Comparison of ENCODE assay signal across 9 cellular contexts in the genomic region with DNA sequence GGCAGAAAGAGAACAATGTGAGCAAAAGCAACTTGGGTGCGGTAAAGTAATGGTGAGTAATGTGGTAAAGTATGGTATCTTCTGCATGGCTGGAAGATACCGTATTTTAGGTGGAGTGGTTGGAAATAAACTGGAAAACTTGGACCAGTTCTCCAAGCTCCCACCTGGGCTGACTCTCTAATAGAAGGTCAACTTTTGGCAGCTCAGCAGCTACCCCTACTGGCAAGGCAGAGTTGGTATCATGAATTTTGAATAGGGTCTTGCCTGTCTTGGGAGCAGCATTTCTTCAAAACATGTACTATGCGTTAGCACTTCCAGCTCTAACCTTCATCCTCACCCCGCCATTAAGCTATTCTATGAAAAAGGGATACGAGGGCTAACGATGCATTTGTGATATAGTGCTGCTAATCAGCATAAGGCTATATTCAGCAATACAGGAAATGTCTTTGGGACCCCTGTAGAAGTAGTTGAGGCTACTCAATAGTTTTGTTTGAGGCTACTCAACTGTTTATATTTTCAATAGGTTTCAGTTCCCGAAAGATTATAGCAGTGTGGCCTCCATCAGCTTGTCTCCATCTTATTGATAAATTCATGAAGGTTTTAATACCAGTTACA.
DNase-seq lines count a peak whose midpoint lies in the region; ATAC-seq, FAIRE-seq and TF ChIP-seq lines count a peak whose summit lies in the region.
"Had no signal": no experiment of that assay in that cellular context is flagged by ENCODE, and none has a peak within 500 bp of the region (broad histone marks: within the 10 kb centered on the region; RNA-seq: fewer than 3 reads in every experiment).

No MANE protein-coding gene starts in this region.

- no peaks in the 10 kb centered on the region for H3K9me2 ChIP-seq in HCT116 (ENCODE audit: insufficient read depth)

- H3K36me3 Mint-ChIP-seq in WTC11: no peaks in the 10 kb centered on the region

- no TSS peak for BruUV-seq in HCT116 (replicated peaks; lab: Mats Ljungman, UMichigan)

- TF ChIP-seq CTCF in HCT116 (IDR thresholded peaks at IDR 0.05 in 2 of 3, conservative IDR thresholded peaks at IDR 0.05 in 1 of 3; ENCODE audit: borderline replicate concordance in 1 of 3, insufficient read depth in 1 of 3, low read depth in 2 of 3, low read length in 2 of 3) (peak; percentile 50 to 87 (median 84); a peak in 5 of 6 replicates), WTC11 (IDR thresholded peaks at IDR 0.05) (peak; percentile 88), heart right ventricle (IDR thresholded peaks at IDR 0.05) (peak; percentile 45 to 82 (median 71))

- RAD21 ChIA-PET in HCT116 (lab: Charles Lee; ENCODE audit: low non-redundant PET in 1 of 2, low total read pairs in 2 of 2, uncharacterized antibody in 2 of 2, unreplicated experiment in 2 of 2): interaction anchor here in 1 of 2 experiments (1.0 kb wide), 1 partner anchor 288 kb away, joined by 3 read pairs; no protein-coding TSS in a partner anchor

- CTCF ChIA-PET in HCT116 (lab: Charles Lee): interaction anchor here (0.7 to 1.8 kb wide), 9 partner anchors 11 to 1140 kb away, joined by 3 to 11 read pairs (median 4); no protein-coding TSS in a partner anchor
- CTCF ChIA-PET in WTC11 (lab: Charles Lee): interaction anchor here (0.6 to 1.5 kb wide), 15 partner anchors 8 to 932 kb away, joined by 3 to 5 read pairs (median 3); no protein-coding TSS in a partner anchor

- H3K79me2 ChIP-seq in HCT116 (ENCODE audit: insufficient read depth, low read length): no peaks in the 10 kb centered on the region

- H3K27me3 ChIP-seq in HCT116 (ENCODE audit: insufficient read depth, low read length) (no peaks in the 10 kb centered on the region), heart right ventricle (peaks cover 0 to 7% (median 0%) of the 10 kb centered on the region in 7 donors), small intestine (ENCODE audit: control insufficient read depth in 2 of 2, insufficient read depth in 2 of 2, low read length in 2 of 2) (no peaks in the 10 kb centered on the region)

- H3K4me3 ChIP-seq in HCT116 (replicated peaks in 1 of 2; ENCODE audit: low read depth in 1 of 2, low read length in 2 of 2): no peak overlapping the region
- no peak overlapping the region for H3K4me3 ChIP-seq in heart right ventricle
- H3K4me3 ChIP-seq in small intestine (ENCODE audit: low read depth in 1 of 2, low read length in 2 of 2): no peak overlapping the region

- FAIRE-seq in small intestine (lab: Jason Lieb, UNC): no peak
- FAIRE-seq: A204.1 had no signal

- no peaks in the 10 kb centered on the region for H4K20me1 ChIP-seq in HCT116 (ENCODE audit: insufficient read depth)

- ATAC-seq in HCT116 (peak; percentile 87), WTC11 (peak; percentile 87), heart right ventricle (peak in 5 of 8 donors; percentile 46 to 83 (median 74))

- H3K27ac Mint-ChIP-seq in WTC11: no peak overlapping the region

- 39 to 43% methylated on average over 7 of the region's 7 CpGs for WGBS in heart right ventricle, 2 donors
- 33 to 48% (median 34%) methylated on average over 7 of the region's 7 CpGs for WGBS in small intestine, 3 donors

- H3K9me3 Mint-ChIP-seq in WTC11: no peaks in the 10 kb centered on the region

- peaks cover 25% of the 10 kb centered on the region for H3K4me1 Mint-ChIP-seq in WTC11

- H3K4me1 ChIP-seq in HCT116 (ENCODE audit: control insufficient read depth in 1 of 2, insufficient read depth in 2 of 2, low read length in 2 of 2) (peaks cover 0 to 5% of the 10 kb centered on the region in 2 experiments; a peak in 1 of 4 replicates), heart right ventricle (peaks cover 0 to 8% (median 0%) of the 10 kb centered on the region in 9 donors), small intestine (ENCODE audit: control insufficient read depth in 2 of 2, insufficient read depth in 1 of 2, low read depth in 1 of 2, low read length in 1 of 2) (no peaks in the 10 kb centered on the region)

- intact Hi-C loops in HCT116 (cut with micrococcal nuclease): loop anchor here (2.0 to 5.0 kb wide), 2 partner anchors 700 to 1140 kb away; no protein-coding TSS in a partner anchor
- intact Hi-C loops in heart right ventricle (cut with DNase I): loop anchor here in 5 of 10 donors (5.0 to 10.0 kb wide), 6 partner anchors 418 to 1138 kb away; a partner anchor contains a TSS

- no peak overlapping the region for H3K4me2 ChIP-seq in HCT116 (ENCODE audit: low read length)

- no peak for TF ChIP-seq POLR2A in HCT116 (IDR thresholded peaks at IDR 0.05; ENCODE audit: borderline replicate concordance, extremely low read depth, insufficient read depth, insufficient read length)

- H2AFZ ChIP-seq in HCT116 (ENCODE audit: low read depth, low read length, poor library complexity, severe bottlenecking): no peak overlapping the region

- TF ChIP-seq RAD21 in HCT116 (IDR thresholded peaks at IDR 0.05; ENCODE audit: low read depth): peak; percentile 78

- H3K27me3 Mint-ChIP-seq in WTC11 (ENCODE audit: low read depth): peaks cover 11% of the 10 kb centered on the region

- DNase-seq in NCI-H1092 treated with DMSO at 0.1 percent for 48 hours (lab: John Stamatoyannopoulos, UW): peak; percentile 15
- no peak for DNase-seq in NCI-H1092 (lab: John Stamatoyannopoulos, UW)
- DNase-seq in HCT116 (ENCODE audit: low read depth, low spot score): peak; percentile 46
- DNase-seq in NCI-H1930 (lab: John Stamatoyannopoulos, UW): peak; percentile 11 to 35
- DNase-seq in WTC11 (ENCODE audit: low spot score): peak; percentile 76
- DNase-seq in heart right ventricle: peak; percentile 10 to 55
- DNase-seq in small intestine: peak; percentile 50
- no peak for DNase-seq in COR-L47 (lab: John Stamatoyannopoulos, UW)

- H3K36me3 ChIP-seq in HCT116 (ENCODE audit: control insufficient read depth in 1 of 2, insufficient read depth in 2 of 2, low read length in 2 of 2) (no peaks in the 10 kb centered on the region), heart right ventricle (no peaks in the 10 kb centered on the region), small intestine (ENCODE audit: control insufficient read depth in 2 of 2, insufficient read depth in 2 of 2, low read length in 2 of 2) (no peaks in the 10 kb centered on the region)

- H3K9me3 ChIP-seq in HCT116 (ENCODE audit: control insufficient read depth in 1 of 2, insufficient read depth in 1 of 2, low read depth in 1 of 2, low read length in 2 of 2) (no peaks in the 10 kb centered on the region), heart right ventricle (no peaks in the 10 kb centered on the region), small intestine (ENCODE audit: control insufficient read depth, low read depth) (no peaks in the 10 kb centered on the region)

- no peak overlapping the region for H3K4me3 Mint-ChIP-seq in WTC11

- no peak overlapping the region for H3K27ac ChIP-seq in HCT116 (ENCODE audit: low read depth, low read length)
- H3K27ac ChIP-seq in heart right ventricle: no peak overlapping the region
- H3K27ac ChIP-seq in small intestine (ENCODE audit: low read depth in 1 of 2, low read length in 1 of 2): no peak overlapping the region

- POLR2A ChIA-PET in HCT116 (lab: Charles Lee) (no interaction called here), WTC11 (lab: Charles Lee) (no interaction called here)

- H3K9ac ChIP-seq in HCT116 (ENCODE audit: low read length): no peak overlapping the region

TF ChIP-seq in HCT116, 20 proteins besides CTCF, POLR2A, EP300 and RAD21 (continues in another document):
- TF ChIP-seq SIN3A (IDR thresholded peaks at IDR 0.05; ENCODE audit: low read depth): no peak
- TF ChIP-seq, protein P1, sequence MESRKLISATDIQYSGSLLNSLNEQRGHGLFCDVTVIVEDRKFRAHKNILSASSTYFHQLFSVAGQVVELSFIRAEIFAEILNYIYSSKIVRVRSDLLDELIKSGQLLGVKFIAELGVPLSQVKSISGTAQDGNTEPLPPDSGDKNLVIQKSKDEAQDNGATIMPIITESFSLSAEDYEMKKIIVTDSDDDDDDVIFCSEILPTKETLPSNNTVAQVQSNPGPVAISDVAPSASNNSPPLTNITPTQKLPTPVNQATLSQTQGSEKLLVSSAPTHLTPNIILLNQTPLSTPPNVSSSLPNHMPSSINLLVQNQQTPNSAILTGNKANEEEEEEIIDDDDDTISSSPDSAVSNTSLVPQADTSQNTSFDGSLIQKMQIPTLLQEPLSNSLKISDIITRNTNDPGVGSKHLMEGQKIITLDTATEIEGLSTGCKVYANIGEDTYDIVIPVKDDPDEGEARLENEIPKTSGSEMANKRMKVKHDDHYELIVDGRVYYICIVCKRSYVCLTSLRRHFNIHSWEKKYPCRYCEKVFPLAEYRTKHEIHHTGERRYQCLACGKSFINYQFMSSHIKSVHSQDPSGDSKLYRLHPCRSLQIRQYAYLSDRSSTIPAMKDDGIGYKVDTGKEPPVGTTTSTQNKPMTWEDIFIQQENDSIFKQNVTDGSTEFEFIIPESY (IDR thresholded peaks at IDR 0.05; ENCODE audit: extremely low read depth, insufficient replicate concordance, low read length): no peak
- TF ChIP-seq CEBPB (IDR thresholded peaks at IDR 0.05; ENCODE audit: low read depth): no peak
- TF ChIP-seq POLR2AphosphoS5 (IDR thresholded peaks at IDR 0.05; ENCODE audit: low read depth, low read length): no peak

TF ChIP-seq in WTC11, 78 proteins besides CTCF, POLR2A, EP300 and RAD21 (continues in another document):
- TF ChIP-seq FOXJ3 (CRISPR knock-in tag; IDR thresholded peaks at IDR 0.05; ENCODE audit: borderline replicate concordance): no peak
- TF ChIP-seq, protein P2, sequence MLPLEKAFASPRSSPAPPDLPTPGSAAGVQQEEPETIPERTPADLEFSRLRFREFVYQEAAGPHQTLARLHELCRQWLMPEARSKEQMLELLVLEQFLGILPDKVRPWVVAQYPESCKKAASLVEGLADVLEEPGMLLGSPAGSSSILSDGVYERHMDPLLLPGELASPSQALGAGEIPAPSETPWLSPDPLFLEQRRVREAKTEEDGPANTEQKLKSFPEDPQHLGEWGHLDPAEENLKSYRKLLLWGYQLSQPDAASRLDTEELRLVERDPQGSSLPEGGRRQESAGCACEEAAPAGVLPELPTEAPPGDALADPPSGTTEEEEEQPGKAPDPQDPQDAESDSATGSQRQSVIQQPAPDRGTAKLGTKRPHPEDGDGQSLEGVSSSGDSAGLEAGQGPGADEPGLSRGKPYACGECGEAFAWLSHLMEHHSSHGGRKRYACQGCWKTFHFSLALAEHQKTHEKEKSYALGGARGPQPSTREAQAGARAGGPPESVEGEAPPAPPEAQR (CRISPR knock-in tag; IDR thresholded peaks at IDR 0.05): no peak
- TF ChIP-seq, protein P3, sequence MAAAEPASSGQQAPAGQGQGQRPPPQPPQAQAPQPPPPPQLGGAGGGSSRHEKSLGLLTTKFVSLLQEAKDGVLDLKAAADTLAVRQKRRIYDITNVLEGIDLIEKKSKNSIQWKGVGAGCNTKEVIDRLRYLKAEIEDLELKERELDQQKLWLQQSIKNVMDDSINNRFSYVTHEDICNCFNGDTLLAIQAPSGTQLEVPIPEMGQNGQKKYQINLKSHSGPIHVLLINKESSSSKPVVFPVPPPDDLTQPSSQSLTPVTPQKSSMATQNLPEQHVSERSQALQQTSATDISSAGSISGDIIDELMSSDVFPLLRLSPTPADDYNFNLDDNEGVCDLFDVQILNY (CRISPR knock-in tag; IDR thresholded peaks at IDR 0.05): no peak

Comparison
In these comparisons a context has a peak if more than half of its experiments do, and no peak if none do; other contexts are left out.
1. DNase-seq: peak in NCI-H1092 treated with DMSO at 0.1 percent for 48 hours (single experiment), HCT116 (single experiment), NCI-H1930 (2 of 2), WTC11 (single experiment), heart right ventricle (2 of 2) and small intestine (single experiment); none in NCI-H1092 (single experiment) and COR-L47 (single experiment).
2. Peak in every context shown above with its lines, with median percentiles within 50 percentile points of each other: ATAC-seq and CTCF ChIP-seq.